Comparison of ENCODE assay signal across 35 cellular contexts in the genomic region with DNA sequence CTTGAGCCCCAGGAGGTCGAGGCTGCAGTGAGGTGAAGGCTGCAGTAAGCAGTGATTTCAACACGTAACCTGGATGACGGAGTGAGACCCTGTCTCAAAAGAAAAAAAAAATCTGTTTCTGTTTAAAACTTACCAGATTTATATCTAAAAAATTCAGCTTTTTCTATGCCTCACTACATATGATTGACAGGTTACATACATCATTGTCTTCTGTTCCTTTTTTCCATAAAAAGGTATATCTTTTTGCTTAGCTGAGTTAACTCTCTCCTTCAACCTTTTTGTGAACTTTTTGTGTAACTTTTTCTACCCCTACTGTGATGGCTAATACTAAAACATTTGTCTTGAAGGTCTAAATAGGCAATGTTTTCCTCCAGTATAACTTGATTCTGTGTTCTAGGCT.
"Had no signal": no experiment of that assay in that cellular context is flagged by ENCODE, and none has a peak within 500 bp of the region (broad histone marks: within the 10 kb centered on the region; RNA-seq: fewer than 3 reads in every experiment).

No MANE protein-coding gene starts in this region.

- DNase-seq: Karpas-422, Kasumi-1, MG63, MM.1S, MV-4-11, NCI-H1048, NCI-H1092, NCI-H1092 treated with DMSO at 0.1 percent for 48 hours, NCI-H1105, NCI-H1105 treated with DMSO at 0.1 percent for 48 hours, NCI-H1417, NCI-H1417 treated with DMSO at 0.1 percent for 48 hours, NCI-H1436, NCI-H1436 treated with DMSO at 0.1 percent for 48 hours, NCI-H146, NCI-H1694, NCI-H1694 treated with DMSO at 0.1 percent for 48 hours, NCI-H187, NCI-H187 treated with DMSO at 0.1 percent for 48 hours, NCI-H1930, NCI-H2029, NCI-H2029 treated with DMSO at 0.1 percent for 48 hours, NCI-H2081, NCI-H2081 treated with DMSO at 0.1 percent for 48 hours, NCI-H2107, NCI-H2171, NCI-H2171 treated with DMSO at 0.1 percent for 48 hours, NCI-H2227 treated with DMSO at 0.1 percent for 48 hours, NCI-H226, NCI-H345, NCI-H446 treated with DMSO at 0.1 percent for 48 hours, NCI-H510A, NCI-H510A treated with DMSO at 0.1 percent for 48 hours, NCI-H524, NCI-H524 treated with DMSO at 0.1 percent for 48 hours had no signal

- H3K9me3 ChIP-seq: MG63 had no signal

- H3K36me3 ChIP-seq: MG63 had no signal

- H3K27me3 ChIP-seq: MG63 had no signal

- H3K4me3 ChIP-seq: MG63 had no signal
